In the genomic region with DNA sequence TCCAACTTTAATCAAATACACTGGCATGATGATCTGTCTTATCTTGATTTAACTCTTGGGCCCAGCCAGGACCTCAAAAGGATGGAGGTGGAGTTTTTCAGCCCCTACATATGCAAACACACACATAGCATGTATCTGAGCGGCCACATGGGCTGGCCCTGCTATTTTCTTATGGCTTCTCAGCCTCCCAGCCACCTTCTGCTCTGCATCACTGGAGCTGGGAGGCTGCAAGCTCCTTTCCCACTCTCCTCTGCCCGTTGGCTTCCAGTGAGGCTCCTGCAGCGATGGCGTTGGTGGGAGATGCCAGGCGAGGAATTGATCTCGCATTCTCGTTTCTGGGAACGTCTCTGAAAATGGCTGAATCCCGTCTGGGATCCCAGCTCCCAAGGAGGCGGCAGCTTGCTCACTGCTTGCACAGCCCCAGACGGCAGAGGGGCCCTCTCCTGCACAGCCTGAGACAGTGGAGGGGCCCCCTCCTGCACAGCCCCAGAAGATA, we compare ENCODE assay signal across 1 cellular context.
TF ChIP-seq lines count a peak whose summit lies in the region.

No MANE protein-coding gene starts in this region.

TF ChIP-seq in IMR-90, 13 proteins besides CTCF, POLR2A, EP300 and RAD21:
- TF ChIP-seq, protein P1, sequence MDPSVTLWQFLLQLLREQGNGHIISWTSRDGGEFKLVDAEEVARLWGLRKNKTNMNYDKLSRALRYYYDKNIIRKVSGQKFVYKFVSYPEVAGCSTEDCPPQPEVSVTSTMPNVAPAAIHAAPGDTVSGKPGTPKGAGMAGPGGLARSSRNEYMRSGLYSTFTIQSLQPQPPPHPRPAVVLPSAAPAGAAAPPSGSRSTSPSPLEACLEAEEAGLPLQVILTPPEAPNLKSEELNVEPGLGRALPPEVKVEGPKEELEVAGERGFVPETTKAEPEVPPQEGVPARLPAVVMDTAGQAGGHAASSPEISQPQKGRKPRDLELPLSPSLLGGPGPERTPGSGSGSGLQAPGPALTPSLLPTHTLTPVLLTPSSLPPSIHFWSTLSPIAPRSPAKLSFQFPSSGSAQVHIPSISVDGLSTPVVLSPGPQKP (IDR thresholded peaks at IDR 0.05; ENCODE audit: borderline replicate concordance, low read depth, low read length), result no peak
- no peak for TF ChIP-seq SMC3 (IDR thresholded peaks at IDR 0.05; ENCODE audit: low read depth, low read length)
TF ChIP-seq in IMR-90: peak in this region for 0.
